Comparison of ENCODE assay signal across 9 cellular contexts in genomic region chr12:73221398-73221797, GRCh38.
"Had no signal": no experiment of that assay in that cellular context is flagged by ENCODE, and none has a peak within 500 bp of the region (broad histone marks: within the 10 kb centered on the region; RNA-seq: fewer than 3 reads in every experiment).

No MANE protein-coding gene starts in this region.

- FAIRE-seq: K562 had no signal

- H3K9me3 ChIP-seq: HAP-1 had no signal

- H3K36me3 ChIP-seq: HAP-1 had no signal

- H3K27ac ChIP-seq: GM23248, HL-60 had no signal

- ATAC-seq: HCT116, K562 had no signal

- DNase-seq: GM23248, H7, HFFc6, IMR-90, KG1 had no signal

- H3K4me1 ChIP-seq: HAP-1 had no signal

- H2AFZ ChIP-seq: GM23248 had no signal

- H3K9ac ChIP-seq: GM23248 had no signal

- H3K4me3 ChIP-seq: GM23248, HAP-1, K562 had no signal
